8 cellular contexts compared by ENCODE assay signal in the genomic region with DNA sequence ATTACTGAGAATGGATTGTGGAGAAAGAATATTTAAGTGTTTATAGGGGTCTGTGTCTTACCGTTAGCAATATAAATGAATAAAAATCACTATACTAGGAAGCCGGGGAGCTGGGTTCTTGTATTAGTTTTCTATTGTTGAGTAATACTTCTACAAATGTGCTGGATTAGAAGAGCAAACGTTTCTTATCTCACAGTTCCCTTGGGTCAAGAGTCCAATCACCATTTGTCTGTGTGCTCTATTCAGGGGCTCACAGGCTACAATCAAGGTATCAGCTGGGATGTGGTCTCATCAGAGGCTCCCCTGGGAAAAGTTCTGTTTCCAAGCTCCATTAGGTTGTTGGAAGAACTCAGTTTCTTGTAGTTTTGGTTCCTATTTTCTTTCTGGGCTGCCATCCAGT.
"Had no signal": no experiment of that assay in that cellular context is flagged by ENCODE, and none has a peak within 500 bp of the region (broad histone marks: within the 10 kb centered on the region; RNA-seq: fewer than 3 reads in every experiment).

No MANE protein-coding gene starts in this region.

- H3K4me3 ChIP-seq: GM23338, K562 had no signal

- FAIRE-seq: H1, H54, HTR-8/SVneo, K562 had no signal

- ATAC-seq: GM23338, K562 had no signal

- DNase-seq: H9, HCEC 1CT, IMR-90 had no signal

- H3K27ac Mint-ChIP-seq: GM23338, H9 had no signal

- H3K4me1 Mint-ChIP-seq: GM23338 had no signal

- H3K4me3 Mint-ChIP-seq: GM23338, H9 had no signal

- H3K9me3 Mint-ChIP-seq: GM23338 had no signal
